9 cellular contexts compared by ENCODE assay signal in genomic region chr19:38682872-38683392, GRCh38. TPM values are rescaled to one million over a fixed set of nuclear protein-coding genes. Genes with fewer than 3 reads are reported as not detected.
DNase-seq lines count a peak whose midpoint lies in the region; ATAC-seq and TF ChIP-seq lines count a peak whose summit lies in the region.
"Had no signal": no experiment of that assay in that cellular context is flagged by ENCODE, and none has a peak within 500 bp of the region (broad histone marks: within the 10 kb centered on the region; RNA-seq: fewer than 3 reads in every experiment).

No MANE protein-coding gene starts in this region.

- H3K9ac ChIP-seq in IMR-90 (ENCODE audit: low read depth, low read length) (peak overlapping the region; percentile 8), adipocyte (ENCODE audit: low read length) (peak overlapping the region; percentile 67), iPS-18a (ENCODE audit: low read length) (peak overlapping the region; percentile 72)

- peaks cover 61% of the 10 kb centered on the region for H4K20me1 ChIP-seq in IMR-90 (ENCODE audit: insufficient read depth, low read length)

- H3K56ac ChIP-seq in IMR-90 (ENCODE audit: extremely low read depth, insufficient read depth, low read length) = peak overlapping the region; percentile 85; the same call in 1 of the 2 replicates

- peak overlapping the region; percentile 84 for H4K91ac ChIP-seq in IMR-90 (ENCODE audit: insufficient read depth, low read depth, low read length)

- H2AFZ ChIP-seq in IMR-90 (replicated peaks; ENCODE audit: low read length, poor library complexity) = no peak overlapping the region

- H3K9me3 Mint-ChIP-seq in stimulated activated memory B cell treated with anti-CD40 and anti-IgM and Interleukin-4, amounts not matched to agents 10 μg/mL and 1 μg/mL and 100 μg/mL, for 72 hours = no peaks in the 10 kb centered on the region
- peaks cover 0 to 3% (median 0%) of the 10 kb centered on the region in 11 donors for H3K9me3 Mint-ChIP-seq in naive thymus-derived CD4-positive, alpha-beta T cell

- H4K5ac ChIP-seq in IMR-90 (ENCODE audit: low read depth, low read length) = peak overlapping the region; percentile 83

- H3K9me1 ChIP-seq in IMR-90 (ENCODE audit: insufficient read depth, low read length) = peaks cover 45% of the 10 kb centered on the region

- no peak for TF ChIP-seq POLR2A in IMR-90 (IDR thresholded peaks at IDR 0.05; ENCODE audit: low read depth, low read length)

- H2BK5ac ChIP-seq in IMR-90 (ENCODE audit: low read depth, low read length, poor library complexity, severe bottlenecking) = peak overlapping the region; percentile 97

- no peak for DNase-seq in IMR-90
- DNase-seq in adipocyte (ENCODE audit: low read depth) = no peak
- no peak for DNase-seq in G401 (ENCODE audit: low spot score)
- no peak for DNase-seq in naive thymus-derived CD4-positive, alpha-beta T cell

- TF ChIP-seq CTCF in IMR-90 (conservative IDR thresholded peaks at IDR 0.05; ENCODE audit: low read depth, low read length) = no peak

- H3K4me1 ChIP-seq in IMR-90 (ENCODE audit: control insufficient read depth, insufficient read depth, low read length) (peaks cover 54% of the 10 kb centered on the region), adipocyte (ENCODE audit: control insufficient read depth, insufficient read depth, low read length) (peaks cover 48% of the 10 kb centered on the region), iPS-18a (ENCODE audit: control insufficient read depth, low read depth, low read length) (peaks cover 44% of the 10 kb centered on the region)
- H3K4me1 ChIP-seq in naive thymus-derived CD4-positive, alpha-beta T cell (ENCODE audit: control insufficient read depth in 2 of 2, insufficient read depth in 2 of 2, low read length in 2 of 2) = peaks cover 18 to 91% of the 10 kb centered on the region in 2 donors

- peak overlapping the region; percentile 96 for H3K4ac ChIP-seq in IMR-90 (ENCODE audit: low read depth, low read length)

- H3K18ac ChIP-seq in IMR-90 (ENCODE audit: low read depth, low read length) = peak overlapping the region; percentile 35

- intact Hi-C loops in IMR-90 (cut with micrococcal nuclease) = no loop called here
- intact Hi-C loops in naive thymus-derived CD4-positive, alpha-beta T cell (cut with micrococcal nuclease) = no loop called here

- H2BK20ac ChIP-seq in IMR-90 (ENCODE audit: low read depth, low read length) = peak overlapping the region; percentile 87; the same call in 1 of the 2 replicates

- dilution Hi-C loops in IMR-90 (cut with HindIII; ENCODE audit: low sequenced_read_pairs, unreplicated experiment) = no loop called here

- 43% methylated on average over 1 of the region's 7 CpGs; no CpG with 5 or more reads in 1 of the 2 experiments for WGBS in IMR-90 (ENCODE audit: extremely low coverage in 2 of 2, insufficient read length in 1 of 2), 2 experiments

- peak overlapping the region; percentile 37 to 95 for H4K8ac ChIP-seq in IMR-90 (ENCODE audit: low read depth in 2 of 2, low read length in 2 of 2)

- peak overlapping the region; percentile 95 for H2AK5ac ChIP-seq in IMR-90 (ENCODE audit: low read depth, low read length)

- H2BK120ac ChIP-seq in IMR-90 (ENCODE audit: low read depth, low read length) = peak overlapping the region; percentile 94

- H3K27ac Mint-ChIP-seq in stimulated activated memory B cell treated with anti-CD40 and anti-IgM and Interleukin-4, amounts not matched to agents 10 μg/mL and 1 μg/mL and 100 μg/mL, for 72 hours = peak overlapping the region; percentile 81
- H3K27ac Mint-ChIP-seq in naive thymus-derived CD4-positive, alpha-beta T cell = peak overlapping the region in 1 of 9 donors; percentile 75

- ATAC-seq in IMR-90 (ENCODE audit: low read depth) = no peak
- no peak for ATAC-seq in stimulated activated memory B cell treated with anti-CD40 and anti-IgM and Interleukin-4, amounts not matched to agents 10 μg/mL and 1 μg/mL and 100 μg/mL, for 72 hours
- no peak for ATAC-seq in GM21390 (IDR thresholded peaks at IDR 0.05; ENCODE audit: unreplicated experiment)
- no peak for ATAC-seq in naive thymus-derived CD4-positive, alpha-beta T cell
- ATAC-seq in GM21619 (IDR thresholded peaks at IDR 0.05; ENCODE audit: unreplicated experiment) = no peak

- H3K4me3 ChIP-seq in IMR-90 (ENCODE audit: insufficient read depth, low read depth, low read length) (no peak overlapping the region), adipocyte (ENCODE audit: low read length) (no peak overlapping the region), iPS-18a (ENCODE audit: low read length) (no peak overlapping the region)
- no peak overlapping the region for H3K4me3 ChIP-seq in naive thymus-derived CD4-positive, alpha-beta T cell (ENCODE audit: low read length)
- H3K4me3 ChIP-seq: ovary had no signal

- POLR2A ChIA-PET in IMR-90 (lab: Charles Lee; ENCODE audit: unreplicated experiment) = no interaction called here
- POLR2A ChIA-PET in naive thymus-derived CD4-positive, alpha-beta T cell (lab: Charles Lee) = no interaction called here

- no peak overlapping the region for H3K4me2 ChIP-seq in IMR-90 (ENCODE audit: low read depth, low read length)

- in situ Hi-C loops in IMR-90 (cut with MboI; ENCODE audit: low sequenced_read_pairs) = no loop called here
- in situ Hi-C loops in G401 (cut with HindIII; ENCODE audit: low sequenced_read_pairs) = no loop called here

- no TSS peak for BruUV-seq in IMR-90 (replicated peaks; lab: Mats Ljungman, UMichigan)

- H2BK15ac ChIP-seq in IMR-90 (ENCODE audit: low read depth, low read length) = peak overlapping the region; percentile 21; the same call in 2 of the 3 replicates

- TF ChIP-seq RAD21 in IMR-90 (IDR thresholded peaks at IDR 0.05; ENCODE audit: low read length) = no peak

- peak overlapping the region; percentile 94 for H2AK9ac ChIP-seq in IMR-90 (replicated peaks; ENCODE audit: low read depth, low read length, poor library complexity)

- peaks cover 8 to 82% of the 10 kb centered on the region in 2 experiments for H3K79me1 ChIP-seq in IMR-90 (ENCODE audit: low read depth in 1 of 2, low read length in 2 of 2)

- H3K27ac ChIP-seq in IMR-90 (ENCODE audit: insufficient read depth, low read length) (peak overlapping the region; percentile 85), iPS-18a (ENCODE audit: low read length) (peak overlapping the region; percentile 97)
- H3K27ac ChIP-seq in naive thymus-derived CD4-positive, alpha-beta T cell (ENCODE audit: low read depth, low read length) = no peak overlapping the region

- H3K27me3 ChIP-seq in IMR-90 (ENCODE audit: control insufficient read depth, insufficient read depth, low read length) (no peaks in the 10 kb centered on the region), adipocyte (replicated peaks; ENCODE audit: control insufficient read depth, insufficient read depth, low read length) (no peaks in the 10 kb centered on the region), iPS-18a (ENCODE audit: control insufficient read depth, insufficient read depth, low read length) (no peaks in the 10 kb centered on the region)
- H3K27me3 ChIP-seq in naive thymus-derived CD4-positive, alpha-beta T cell (ENCODE audit: control insufficient read depth in 2 of 2, insufficient read depth in 2 of 2, low read length in 2 of 2) = no peaks in the 10 kb centered on the region
- H3K27me3 ChIP-seq: ovary had no signal

- peaks cover 25% of the 10 kb centered on the region for H3K36me3 Mint-ChIP-seq in stimulated activated memory B cell treated with anti-CD40 and anti-IgM and Interleukin-4, amounts not matched to agents 10 μg/mL and 1 μg/mL and 100 μg/mL, for 72 hours
- peaks cover 0 to 30% (median 14%) of the 10 kb centered on the region in 5 donors for H3K36me3 Mint-ChIP-seq in naive thymus-derived CD4-positive, alpha-beta T cell

- no peaks in the 10 kb centered on the region for H3K27me3 Mint-ChIP-seq in stimulated activated memory B cell treated with anti-CD40 and anti-IgM and Interleukin-4, amounts not matched to agents 10 μg/mL and 1 μg/mL and 100 μg/mL, for 72 hours
- no peaks in the 10 kb centered on the region for H3K27me3 Mint-ChIP-seq in naive thymus-derived CD4-positive, alpha-beta T cell

- CTCF ChIA-PET in IMR-90 (lab: Yijun Ruan, JAX) = no interaction called here
- CTCF ChIA-PET in naive thymus-derived CD4-positive, alpha-beta T cell (lab: Charles Lee) = no interaction called here

- peak overlapping the region; percentile 10 for H3K14ac ChIP-seq in IMR-90 (replicated peaks; ENCODE audit: low read depth, low read length)

- H3K9me3 ChIP-seq in IMR-90 (ENCODE audit: control insufficient read depth, insufficient read depth, low read length) (no peaks in the 10 kb centered on the region), adipocyte (ENCODE audit: control insufficient read depth, low read length) (no peaks in the 10 kb centered on the region), iPS-18a (ENCODE audit: control insufficient read depth, low read depth, low read length) (no peaks in the 10 kb centered on the region)
- H3K9me3 ChIP-seq in naive thymus-derived CD4-positive, alpha-beta T cell (ENCODE audit: control insufficient read depth in 2 of 3, low read length in 3 of 3) = no peaks in the 10 kb centered on the region
- H3K9me3 ChIP-seq: ovary had no signal

- H3K4me1 Mint-ChIP-seq in stimulated activated memory B cell treated with anti-CD40 and anti-IgM and Interleukin-4, amounts not matched to agents 10 μg/mL and 1 μg/mL and 100 μg/mL, for 72 hours = peaks cover 91% of the 10 kb centered on the region
- peaks cover 37 to 92% (median 60%) of the 10 kb centered on the region in 7 donors for H3K4me1 Mint-ChIP-seq in naive thymus-derived CD4-positive, alpha-beta T cell

- H3K36me3 ChIP-seq in IMR-90 (ENCODE audit: control insufficient read depth, insufficient read depth, low read length) (peaks cover 11% of the 10 kb centered on the region), adipocyte (ENCODE audit: control insufficient read depth, insufficient read depth, low read length, severe bottlenecking) (peaks cover 10% of the 10 kb centered on the region), iPS-18a (ENCODE audit: control insufficient read depth, low read depth, low read length) (no peaks in the 10 kb centered on the region)
- H3K36me3 ChIP-seq in naive thymus-derived CD4-positive, alpha-beta T cell (ENCODE audit: control insufficient read depth in 2 of 3, insufficient read depth in 3 of 3, low read length in 3 of 3) = no peaks in the 10 kb centered on the region
- H3K36me3 ChIP-seq: ovary had no signal

- H3K4me3 Mint-ChIP-seq in stimulated activated memory B cell treated with anti-CD40 and anti-IgM and Interleukin-4, amounts not matched to agents 10 μg/mL and 1 μg/mL and 100 μg/mL, for 72 hours = no peak overlapping the region
- peak overlapping the region in 1 of 10 donors; percentile 38 for H3K4me3 Mint-ChIP-seq in naive thymus-derived CD4-positive, alpha-beta T cell

- peak overlapping the region; percentile 33 for H3K23ac ChIP-seq in IMR-90 (ENCODE audit: low read depth, low read length)

RNA-seq across cellular contexts. Expression of gene ACTN4, which starts 35.5 kb away (rescaled TPM):
- total RNA-seq in IMR-90 (2012; rRNA removed) = 614 and 659 TPM in 2 replicates
- 497 and 541 TPM in 2 replicates for polyA plus RNA-seq in IMR-90 (2012; rRNA removed)
- 291 and 549 TPM in 2 replicates for polyA plus RNA-seq in IMR-90 (2012; cell fraction: cytosol; rRNA removed)
- polyA plus RNA-seq in IMR-90 (2012; cell fraction: nucleus; rRNA removed; ENCODE audit: low replicate concordance) = 608 and 1,383 TPM in 2 replicates
- 173 and 182 TPM in 2 replicates for total RNA-seq in G401 (2014; rRNA removed; shearing (Covaris generic))
- 100 to 1,000 TPM in 2 of 5 experiments, 10 to 100 TPM in 3; 49.2 to 355 (median 54.4) TPM for total RNA-seq in naive thymus-derived CD4-positive, alpha-beta T cell
- polyA plus RNA-seq in naive thymus-derived CD4-positive, alpha-beta T cell = 1 to 10 TPM; 2.8 to 3.9 TPM

Comparison
In these comparisons a context has a peak if more than half of its experiments do, and no peak if none do; other contexts are left out.
1. H3K9ac ChIP-seq: peak in every context shown above with its lines; median percentile 72 in iPS-18a; 67 in adipocyte; 8 in IMR-90.